In genomic region chr14:104550340-104550848, GRCh38 we compare ENCODE assay signal across 22 cellular contexts. TPM values are rescaled to one million over a fixed set of nuclear protein-coding genes. Genes with fewer than 3 reads are reported as not detected.
DNase-seq lines count a peak whose midpoint lies in the region; ATAC-seq and TF ChIP-seq lines count a peak whose summit lies in the region.
"Had no signal": no experiment of that assay in that cellular context is flagged by ENCODE, and none has a peak within 500 bp of the region (broad histone marks: within the 10 kb centered on the region; RNA-seq: fewer than 3 reads in every experiment).

No MANE protein-coding gene starts in this region.

- DNase-seq in cardiac septum (ENCODE audit: low spot score) (peak; percentile 12), left cardiac atrium (no peak), glutamatergic neuron (peak; percentile 6), posterior vena cava (ENCODE audit: low spot score) (peak; percentile 50)
- no peak for DNase-seq in activated CD8-positive, alpha-beta memory T cell treated with anti-CD3 and anti-CD28 coated beads, Interleukin-2, amount 50 U/mL, for 48 hours
- DNase-seq: C1 segment of cervical spinal cord; DMS 273 treated with DMSO at 0.1 percent for 48 hours; GDM1; NCI-H2029; NCI-H2171; NCI-H446 treated with DMSO at 0.1 percent for 48 hours; NK-92 treated with Interleukin-12 subunit alpha and Interleukin-12 subunit beta, amount 100 ng/mL, for 24 hours; SHP77 treated with DMSO at 0.1 percent for 48 hours had no signal

- intact Hi-C loops in cardiac septum (cut with DNase I) (no loop called here), left cardiac atrium (cut with DNase I) (no loop called here), posterior vena cava (cut with DNase I) (loop anchor here in 1 of 2 donors (5.0 kb wide), 1 partner anchor 408 kb away; no protein-coding TSS in a partner anchor)

- H3K36me3 Mint-ChIP-seq in glutamatergic neuron (ENCODE audit: unreplicated experiment): no peaks in the 10 kb centered on the region

- ATAC-seq in left cardiac atrium: no peak
- no peak for ATAC-seq in HG02759 (IDR thresholded peaks at IDR 0.05; ENCODE audit: unreplicated experiment)
- ATAC-seq in GM21576 (IDR thresholded peaks at IDR 0.05; ENCODE audit: unreplicated experiment): no peak
- ATAC-seq: GM12878 had no signal

- no peaks in the 10 kb centered on the region for H3K4me1 Mint-ChIP-seq in glutamatergic neuron (ENCODE audit: low read depth, unreplicated experiment)
- H3K4me1 Mint-ChIP-seq: IgD-negative memory B cell had no signal

- no peak for TF ChIP-seq CTCF in glutamatergic neuron (IDR thresholded peaks at IDR 0.05; ENCODE audit: partially characterized antibody, unreplicated experiment)

- no peak overlapping the region for H3K4me3 Mint-ChIP-seq in glutamatergic neuron (ENCODE audit: unreplicated experiment)
- H3K4me3 Mint-ChIP-seq: IgD-negative memory B cell had no signal

- H3K27ac Mint-ChIP-seq in glutamatergic neuron (ENCODE audit: unreplicated experiment): no peak overlapping the region
- H3K27ac Mint-ChIP-seq: IgD-negative memory B cell had no signal

- peaks cover 6% of the 10 kb centered on the region for H3K9me3 Mint-ChIP-seq in glutamatergic neuron (ENCODE audit: unreplicated experiment)

- peaks cover 7% of the 10 kb centered on the region for H3K27me3 Mint-ChIP-seq in glutamatergic neuron (ENCODE audit: unreplicated experiment)

RNA-seq across cellular contexts. Expression of gene C14orf180, which starts 29.2 kb away (rescaled TPM):
- total RNA-seq in cardiac septum (67.8 TPM), left cardiac atrium (10 to 100 TPM; 26.6 to 66.7 TPM), glutamatergic neuron (ENCODE audit: unreplicated experiment) (not detected), posterior vena cava (1 to 10 TPM; 1.4 to 5.9 TPM)
- total RNA-seq: A673, GM12878, HT1080, LHCN-M2, OCI-LY7, RPMI7951 had no signal

RNA-seq across cellular contexts. Expression of gene TMEM179, which starts 54.2 kb away (rescaled TPM):
- 0.89 TPM for total RNA-seq in cardiac septum
- 1 to 10 TPM in 1 of 2 donors, under 1 TPM in 1; 0.24 to 1.0 TPM for total RNA-seq in left cardiac atrium
- 28.8 TPM for total RNA-seq in glutamatergic neuron (ENCODE audit: unreplicated experiment)
- under 1 TPM in 1 of 2 donors, not detected in 1; 0.38 TPM for total RNA-seq in posterior vena cava
- total RNA-seq: GM12878, LHCN-M2, OCI-LY7, RPMI7951 had no signal

Comparison
In these comparisons a context has a peak if more than half of its experiments do, and no peak if none do; other contexts are left out.
1. DNase-seq: peak in cardiac septum (single experiment), glutamatergic neuron (single experiment) and posterior vena cava (single experiment); none in left cardiac atrium (single experiment) and activated CD8-positive, alpha-beta memory T cell treated with anti-CD3 and anti-CD28 coated beads, Interleukin-2, amount 50 U/mL, for 48 hours (single experiment).
2. RNA of gene C14orf180, which starts 29.2 kb away (total RNA-seq): 67.8 TPM in cardiac septum (single experiment) and 26.6 to 66.7 TPM in left cardiac atrium; 1.4 to 5.9 TPM in posterior vena cava and not detected in glutamatergic neuron (single experiment); every median in the first group is over 4 times any median in the second.
3. RNA of gene TMEM179, which starts 54.2 kb away (total RNA-seq): 28.8 TPM in glutamatergic neuron (single experiment); 0.24 to 1.0 TPM in left cardiac atrium, 0.89 TPM in cardiac septum (single experiment) and 0.38 TPM in posterior vena cava; every median in the first group is over 10 times any median in the second.